In genomic region chr6:140827593-140827992, GRCh38 we compare ENCODE assay signal across 21 cellular contexts.
DNase-seq lines count a peak whose midpoint lies in the region; ATAC-seq, FAIRE-seq and TF ChIP-seq lines count a peak whose summit lies in the region.
"Had no signal": no experiment of that assay in that cellular context is flagged by ENCODE, and none has a peak within 500 bp of the region (broad histone marks: within the 10 kb centered on the region; RNA-seq: fewer than 3 reads in every experiment).

No MANE protein-coding gene starts in this region.

- no peak overlapping the region for H3K4me2 ChIP-seq in SU-DHL-6 (ENCODE audit: low read depth, low read length, poor library complexity, severe bottlenecking)
- H3K4me2 ChIP-seq: BLaER1 had no signal

- ATAC-seq in upper lobe of right lung = no peak
- ATAC-seq in HG03095 (IDR thresholded peaks at IDR 0.05; ENCODE audit: unreplicated experiment) = no peak
- ATAC-seq: CD8-positive, alpha-beta T cell; GM12878 had no signal

- no peaks in the 10 kb centered on the region for H3F3A ChIP-seq in SU-DHL-6 (ENCODE audit: insufficient read depth)

- H2AFZ ChIP-seq in SU-DHL-6 (ENCODE audit: low read depth, low read length, severe bottlenecking) = peak overlapping the region; percentile 16

- no peaks in the 10 kb centered on the region for H3K9me3 ChIP-seq in SU-DHL-6 (ENCODE audit: insufficient read depth, low read length)
- H3K9me3 ChIP-seq in small intestine (ENCODE audit: control insufficient read depth, low read depth) = no peaks in the 10 kb centered on the region
- no peaks in the 10 kb centered on the region for H3K9me3 ChIP-seq in upper lobe of right lung
- H3K9me3 ChIP-seq: BLaER1, Caco-2, HAP-1 had no signal

- no peaks in the 10 kb centered on the region for H3K27me3 ChIP-seq in SU-DHL-6 (ENCODE audit: low read length)
- H3K27me3 ChIP-seq in small intestine (ENCODE audit: control insufficient read depth in 2 of 2, insufficient read depth in 2 of 2, low read length in 2 of 2) = no peaks in the 10 kb centered on the region
- H3K27me3 ChIP-seq in upper lobe of right lung = no peaks in the 10 kb centered on the region
- H3K27me3 ChIP-seq: BLaER1 had no signal

- peak; percentile 46 for FAIRE-seq in G401.6 (lab: Jason Lieb, UNC)
- FAIRE-seq in islet of Langerhans (lab: Jason Lieb, UNC) = peak; percentile 49
- FAIRE-seq in small intestine (lab: Jason Lieb, UNC) = peak; percentile 36
- FAIRE-seq: A204.1, GM12878, H54 had no signal

- H3K9ac ChIP-seq in SU-DHL-6 (ENCODE audit: low read length) = no peak overlapping the region
- H3K9ac ChIP-seq: BLaER1 had no signal

- H4K20me1 ChIP-seq in SU-DHL-6 (ENCODE audit: low read depth, low read length) = no peaks in the 10 kb centered on the region
- H4K20me1 ChIP-seq: BLaER1 had no signal

- WGBS in small intestine, 3 donors = 42 to 62% (median 47%) methylated on average over 2 of the region's 2 CpGs

- no peak overlapping the region for H3K27ac ChIP-seq in SU-DHL-6 (ENCODE audit: low read depth, low read length)
- no peak overlapping the region for H3K27ac ChIP-seq in small intestine (ENCODE audit: low read depth in 1 of 2, low read length in 1 of 2)
- H3K27ac ChIP-seq in upper lobe of right lung = no peak overlapping the region
- H3K27ac ChIP-seq: BLaER1, C4-2B had no signal

- intact Hi-C loops in upper lobe of right lung (cut with DNase I) = no loop called here

- no peaks in the 10 kb centered on the region for H3K79me2 ChIP-seq in SU-DHL-6 (ENCODE audit: insufficient read depth, low read length)

- no peaks in the 10 kb centered on the region for H3K4me1 ChIP-seq in small intestine (ENCODE audit: control insufficient read depth in 2 of 2, insufficient read depth in 1 of 2, low read depth in 1 of 2, low read length in 1 of 2)
- no peaks in the 10 kb centered on the region for H3K4me1 ChIP-seq in upper lobe of right lung
- H3K4me1 ChIP-seq: BLaER1, Caco-2, HAP-1 had no signal

- DNase-seq in small intestine (no peak), upper lobe of right lung (no peak), NCI-H2171 (lab: John Stamatoyannopoulos, UW) (no peak)
- DNase-seq: Caco-2; CD4-positive, CD25-positive, alpha-beta regulatory T cell; CD8-positive, alpha-beta T cell; DMS153; DND-41; GDM1; GOT3; HFFc6 had no signal

- TF ChIP-seq CTCF in SU-DHL-6 (IDR thresholded peaks at IDR 0.05; ENCODE audit: insufficient read depth, low read length, poor library complexity, severe bottlenecking) (no peak), upper lobe of right lung (IDR thresholded peaks at IDR 0.05) (no peak)

- H3K9me2 ChIP-seq in SU-DHL-6 (replicated peaks; ENCODE audit: insufficient read depth, low read length) = no peaks in the 10 kb centered on the region

- H3K36me3 ChIP-seq in SU-DHL-6 (ENCODE audit: low read length) (no peaks in the 10 kb centered on the region), small intestine (ENCODE audit: control insufficient read depth in 2 of 2, insufficient read depth in 2 of 2, low read length in 2 of 2) (no peaks in the 10 kb centered on the region), upper lobe of right lung (no peaks in the 10 kb centered on the region)
- H3K36me3 ChIP-seq: BLaER1, HAP-1 had no signal

- H3K4me3 ChIP-seq in SU-DHL-6 (ENCODE audit: insufficient read depth, low read length, poor library complexity, severe bottlenecking) = no peak overlapping the region
- H3K4me3 ChIP-seq in small intestine (ENCODE audit: low read depth in 1 of 2, low read length in 2 of 2) = no peak overlapping the region
- no peak overlapping the region for H3K4me3 ChIP-seq in upper lobe of right lung
- H3K4me3 ChIP-seq: BLaER1, GM12878, HAP-1 had no signal
